Comparison of ENCODE assay signal across 9 cellular contexts in the genomic region with DNA sequence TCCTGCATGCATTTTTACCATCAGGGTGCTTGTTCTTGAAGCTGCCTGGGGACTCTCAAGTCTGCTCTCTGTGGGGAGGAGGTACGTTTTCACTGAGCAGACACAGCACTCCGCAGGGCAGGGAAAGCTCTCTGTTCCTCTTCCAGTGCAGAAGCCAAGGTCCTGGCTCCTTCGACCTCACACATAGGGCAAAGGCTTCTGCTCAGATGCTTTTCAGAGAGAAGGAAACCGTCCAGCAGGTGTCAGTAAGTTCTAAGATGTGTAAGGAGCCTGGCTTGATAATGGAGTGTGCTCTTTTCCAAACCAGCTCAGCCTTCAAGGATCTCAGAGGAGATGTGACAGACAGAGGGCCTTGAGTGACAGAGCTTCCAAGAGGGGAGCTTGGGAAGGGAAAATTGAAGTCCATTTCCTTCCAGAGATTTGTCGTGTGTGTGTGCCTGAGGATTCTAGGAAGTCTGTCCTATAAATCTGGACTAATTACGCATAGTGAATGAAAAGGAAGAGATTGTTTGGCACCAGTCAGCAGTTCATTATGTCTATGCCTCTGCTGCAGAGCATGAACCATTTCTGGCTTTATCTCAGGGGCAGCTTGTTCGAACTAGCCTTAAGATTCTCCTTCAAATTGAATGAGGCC.
DNase-seq lines count a peak whose midpoint lies in the region; ATAC-seq and TF ChIP-seq lines count a peak whose summit lies in the region.
"Had no signal": no experiment of that assay in that cellular context is flagged by ENCODE, and none has a peak within 500 bp of the region (broad histone marks: within the 10 kb centered on the region; RNA-seq: fewer than 3 reads in every experiment).

No MANE protein-coding gene starts in this region.

- no peak overlapping the region for H2BK5ac ChIP-seq in mesenchymal stem cell (ENCODE audit: low read depth, low read length, poor library complexity, severe bottlenecking)

- H3K9ac ChIP-seq in NT2/D1 (ENCODE audit: insufficient read length, low read depth) (no peak overlapping the region), mesenchymal stem cell (ENCODE audit: low read length) (no peak overlapping the region)

- H3K4me2 ChIP-seq in mesenchymal stem cell (ENCODE audit: low read length, poor library complexity, severe bottlenecking): no peak overlapping the region

- peak; percentile 46 for ATAC-seq in GM18508 (IDR thresholded peaks at IDR 0.05; ENCODE audit: insufficient read depth, unreplicated experiment)

- H2BK120ac ChIP-seq in mesenchymal stem cell (ENCODE audit: low read depth, low read length): no peak overlapping the region

- H2AFZ ChIP-seq in mesenchymal stem cell (ENCODE audit: low read depth, low read length): no peak overlapping the region

- DNase-seq in BE2C: peak; percentile 15
- DNase-seq in HuH-7.5 (ENCODE audit: low spot score): peak; percentile 47
- DNase-seq in NT2/D1 (ENCODE audit: low read depth, low spot score): peak; percentile 72
- DNase-seq in dermis blood vessel endothelial cell: peak; percentile 78
- peak; percentile 67 for DNase-seq in mesenchymal stem cell
- no peak for DNase-seq in stimulated activated CD4-positive, alpha-beta T cell treated with anti-CD3 and anti-CD28 coated beads, Interleukin-2, amount 100 ng/mL, for 48 hours
- DNase-seq in ureter (ENCODE audit: low spot score): no peak
- DNase-seq: gastrocnemius medialis had no signal

- H3K18ac ChIP-seq in mesenchymal stem cell (ENCODE audit: low read depth in 1 of 2, low read length in 2 of 2): no peak overlapping the region

- H2BK15ac ChIP-seq in mesenchymal stem cell (ENCODE audit: low read depth, poor library complexity, severe bottlenecking): no peak overlapping the region

- H3K4me1 ChIP-seq in BE2C (no peaks in the 10 kb centered on the region), NT2/D1 (ENCODE audit: insufficient read depth, insufficient read length) (no peaks in the 10 kb centered on the region), mesenchymal stem cell (ENCODE audit: control insufficient read depth, insufficient read depth, low read depth, low read length) (no peaks in the 10 kb centered on the region)
- H3K4me1 ChIP-seq: gastrocnemius medialis had no signal

- H3K23ac ChIP-seq in mesenchymal stem cell (ENCODE audit: low read length in 2 of 2): no peak overlapping the region

- no peak overlapping the region for H2AK5ac ChIP-seq in mesenchymal stem cell (ENCODE audit: low read length, severe bottlenecking)

- no peak overlapping the region for H3K4me3 ChIP-seq in BE2C (ENCODE audit: low read depth, low read length)
- no peak overlapping the region for H3K4me3 ChIP-seq in NT2/D1 (ENCODE audit: insufficient read length, low read depth)
- H3K4me3 ChIP-seq in mesenchymal stem cell (ENCODE audit: insufficient read depth in 1 of 2, low read depth in 1 of 2, low read length in 2 of 2): no peak overlapping the region
- H3K4me3 ChIP-seq: gastrocnemius medialis had no signal

- no peak overlapping the region for H3K27ac ChIP-seq in mesenchymal stem cell (ENCODE audit: low read length, poor library complexity, severe bottlenecking)
- H3K27ac ChIP-seq: gastrocnemius medialis had no signal

- WGBS in mesenchymal stem cell: 45% methylated on average over 7 of the region's 7 CpGs

- H3K14ac ChIP-seq in mesenchymal stem cell (ENCODE audit: low read length in 2 of 2): no peak overlapping the region

- no peak overlapping the region for H2BK12ac ChIP-seq in mesenchymal stem cell (ENCODE audit: low read length in 2 of 2)

- no peaks in the 10 kb centered on the region for H3K27me3 ChIP-seq in BE2C
- H3K27me3 ChIP-seq in NT2/D1 (ENCODE audit: insufficient read depth, insufficient read length): no peaks in the 10 kb centered on the region
- H3K27me3 ChIP-seq in mesenchymal stem cell (ENCODE audit: control insufficient read depth in 1 of 2, insufficient read depth in 1 of 2, low read length in 2 of 2): peaks cover 3 to 10% of the 10 kb centered on the region in 2 experiments
- H3K27me3 ChIP-seq: gastrocnemius medialis had no signal

- no peak overlapping the region for H4K91ac ChIP-seq in mesenchymal stem cell (ENCODE audit: low read length)

- H3K36me3 ChIP-seq in BE2C (no peaks in the 10 kb centered on the region), NT2/D1 (ENCODE audit: insufficient read depth, insufficient read length, low read length) (no peaks in the 10 kb centered on the region), mesenchymal stem cell (ENCODE audit: control insufficient read depth in 1 of 2, insufficient read depth in 2 of 2, low read depth in 1 of 2, low read length in 2 of 2) (no peaks in the 10 kb centered on the region)
- H3K36me3 ChIP-seq: gastrocnemius medialis had no signal

- H3K4ac ChIP-seq in mesenchymal stem cell (ENCODE audit: low read depth in 1 of 2, low read length in 2 of 2): no peak overlapping the region

- H3K9me3 ChIP-seq in BE2C (no peaks in the 10 kb centered on the region), NT2/D1 (ENCODE audit: insufficient read depth, low read length) (no peaks in the 10 kb centered on the region), mesenchymal stem cell (ENCODE audit: control insufficient read depth, low read length) (no peaks in the 10 kb centered on the region)
- H3K9me3 ChIP-seq: gastrocnemius medialis had no signal

- TF ChIP-seq CTCF in BE2C (IDR thresholded peaks at IDR 0.05; ENCODE audit: low read depth, low read length): peak; percentile 42

- H3K79me1 ChIP-seq in mesenchymal stem cell (replicated peaks; ENCODE audit: low read length, poor library complexity, severe bottlenecking): no peaks in the 10 kb centered on the region

- no peak overlapping the region for H4K8ac ChIP-seq in mesenchymal stem cell (ENCODE audit: low read length)

Comparison
In these comparisons a context has a peak if more than half of its experiments do, and no peak if none do; other contexts are left out.
1. DNase-seq: peak in BE2C (single experiment), HuH-7.5 (single experiment), NT2/D1 (single experiment), dermis blood vessel endothelial cell (single experiment) and mesenchymal stem cell (single experiment); none in stimulated activated CD4-positive, alpha-beta T cell treated with anti-CD3 and anti-CD28 coated beads, Interleukin-2, amount 100 ng/mL, for 48 hours (0 of 2) and ureter (single experiment).